In the genomic region with DNA sequence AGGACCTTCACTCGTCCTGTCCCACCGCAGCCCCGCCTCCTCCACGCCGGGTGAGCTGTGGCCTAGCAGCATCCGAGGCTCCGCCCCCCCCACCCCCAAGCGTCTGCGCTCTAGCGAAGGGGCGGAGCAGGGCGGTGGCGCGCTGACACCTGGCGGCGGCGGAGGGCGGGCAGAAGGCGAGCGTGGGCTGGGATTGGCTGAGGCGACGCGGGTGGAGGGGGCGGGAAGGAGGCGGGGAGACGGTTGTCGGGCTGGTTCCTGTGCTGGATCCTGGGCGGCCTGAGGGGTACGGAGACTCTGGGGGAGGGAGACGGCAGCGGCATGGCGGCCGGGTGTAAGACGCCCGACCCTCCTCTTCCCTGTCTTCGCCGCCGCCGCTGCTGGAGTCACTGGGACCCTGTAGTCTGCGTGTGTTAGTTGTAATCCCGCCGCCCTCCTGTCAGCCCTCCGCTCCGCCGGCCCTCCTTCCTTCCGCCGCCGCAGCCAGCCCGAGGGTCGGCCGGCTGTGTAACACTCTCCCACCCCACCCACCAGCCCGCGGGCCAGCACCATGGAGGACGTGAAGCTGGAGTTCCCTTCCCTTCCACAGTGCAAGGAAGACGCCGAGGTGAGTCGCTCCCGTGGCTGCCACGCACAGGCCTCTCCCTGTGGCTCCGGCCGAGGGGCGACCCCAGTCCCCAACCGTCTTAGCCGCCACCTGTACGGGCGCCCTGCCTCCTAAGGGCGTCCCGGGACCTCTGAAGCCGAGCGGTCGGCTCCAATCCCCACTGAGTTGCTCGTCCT, we compare ENCODE assay signal across 8 cellular contexts. TPM values are rescaled to one million over a fixed set of nuclear protein-coding genes. Genes with fewer than 3 reads are reported as not detected.
A peak's percentile ranks its signal among the peaks of the same experiment; 100 is the strongest.
DNase-seq lines count a peak whose midpoint lies in the region; ATAC-seq lines count a peak whose summit lies in the region.

A gene with protein sequence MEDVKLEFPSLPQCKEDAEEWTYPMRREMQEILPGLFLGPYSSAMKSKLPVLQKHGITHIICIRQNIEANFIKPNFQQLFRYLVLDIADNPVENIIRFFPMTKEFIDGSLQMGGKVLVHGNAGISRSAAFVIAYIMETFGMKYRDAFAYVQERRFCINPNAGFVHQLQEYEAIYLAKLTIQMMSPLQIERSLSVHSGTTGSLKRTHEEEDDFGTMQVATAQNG (plus strand): TSS at position 242 of the 783 bp plus-strand sequence. CDS start 309 bp downstream, at position 551.

- peak; percentile 92 to 94 for ATAC-seq in naive B cell (ENCODE audit: low read depth in 2 of 2)
- ATAC-seq in stimulated activated effector memory CD8-positive, alpha-beta T cell treated with anti-CD3 and anti-CD28 coated beads, Interleukin-12 subunit alpha, Interleukin-12 subunit beta, amount 100 ng/mL, for 72 hours, result peak; percentile 97

- intact Hi-C loops in activated T-helper 1 cell treated with anti-CD3 and anti-CD28 coated beads, Interleukin-12 subunit alpha, Interleukin-12 subunit beta, Interleukin-2, Interleukin-4 antibody, amounts not matched to agents 30 ng/mL and 10 ng/mL and 1 ng/mL, durations not matched to agents 14 hours and 24 hours and 36 hours (cut with micrococcal nuclease), result loop anchor here (1.0 to 10.0 kb wide), 9 partner anchors 12 to 1707 kb away; a partner anchor contains a TSS

- DNase-seq in Daoy (ENCODE audit: low read depth) (peak; percentile 100), GOT3 (lab: John Stamatoyannopoulos, UW) (peak; percentile 84), LHCN-M2 (ENCODE audit: low read depth) (peak; percentile 97), RPMI7951 (ENCODE audit: low read depth) (peak; percentile 96), fibroblast of gingiva (ENCODE audit: low read depth) (peak; percentile 98), naive B cell (peak; percentile 95)
- DNase-seq in activated T-helper 1 cell treated with anti-CD3 and anti-CD28 coated beads, Interleukin-12 subunit alpha, Interleukin-12 subunit beta, Interleukin-2, Interleukin-4 antibody, amounts not matched to agents 30 ng/mL and 10 ng/mL and 1 ng/mL, durations not matched to agents 14 hours and 24 hours and 36 hours (ENCODE audit: low spot score), result peak; percentile 96
- DNase-seq in stimulated activated effector memory CD8-positive, alpha-beta T cell treated with anti-CD3 and anti-CD28 coated beads, Interleukin-12 subunit alpha, Interleukin-12 subunit beta, amount 100 ng/mL, for 72 hours (ENCODE audit: low spot score in 2 of 2), result peak; percentile 91 to 97

- H3K9me3 Mint-ChIP-seq in activated T-helper 1 cell treated with anti-CD3 and anti-CD28 coated beads, Interleukin-12 subunit alpha, Interleukin-12 subunit beta, Interleukin-2, Interleukin-4 antibody, amounts not matched to agents 30 ng/mL and 10 ng/mL and 1 ng/mL, durations not matched to agents 14 hours and 24 hours and 36 hours, result no peaks in the 10 kb centered on the region
- H3K9me3 Mint-ChIP-seq in naive B cell, result no peaks in the 10 kb centered on the region
- H3K9me3 Mint-ChIP-seq in stimulated activated effector memory CD8-positive, alpha-beta T cell treated with anti-CD3 and anti-CD28 coated beads, Interleukin-12 subunit alpha, Interleukin-12 subunit beta, amount 100 ng/mL, for 72 hours, result no peaks in the 10 kb centered on the region

- peaks cover 37% of the 10 kb centered on the region for H3K4me1 Mint-ChIP-seq in activated T-helper 1 cell treated with anti-CD3 and anti-CD28 coated beads, Interleukin-12 subunit alpha, Interleukin-12 subunit beta, Interleukin-2, Interleukin-4 antibody, amounts not matched to agents 30 ng/mL and 10 ng/mL and 1 ng/mL, durations not matched to agents 14 hours and 24 hours and 36 hours (ENCODE audit: low read depth)
- peaks cover 22 to 66% (median 35%) of the 10 kb centered on the region in 3 donors for H3K4me1 Mint-ChIP-seq in naive B cell
- H3K4me1 Mint-ChIP-seq in stimulated activated effector memory CD8-positive, alpha-beta T cell treated with anti-CD3 and anti-CD28 coated beads, Interleukin-12 subunit alpha, Interleukin-12 subunit beta, amount 100 ng/mL, for 72 hours, result peaks cover 24% of the 10 kb centered on the region

- H3K4me3 Mint-ChIP-seq in activated T-helper 1 cell treated with anti-CD3 and anti-CD28 coated beads, Interleukin-12 subunit alpha, Interleukin-12 subunit beta, Interleukin-2, Interleukin-4 antibody, amounts not matched to agents 30 ng/mL and 10 ng/mL and 1 ng/mL, durations not matched to agents 14 hours and 24 hours and 36 hours, result peak within 1 kb of the TSS; percentile 91
- peak within 1 kb of the TSS; percentile 90 to 97 (median 94) for H3K4me3 Mint-ChIP-seq in naive B cell
- H3K4me3 Mint-ChIP-seq in stimulated activated effector memory CD8-positive, alpha-beta T cell treated with anti-CD3 and anti-CD28 coated beads, Interleukin-12 subunit alpha, Interleukin-12 subunit beta, amount 100 ng/mL, for 72 hours, result peak within 1 kb of the TSS; percentile 91

- peaks cover 37% of the 10 kb centered on the region for H3K36me3 Mint-ChIP-seq in activated T-helper 1 cell treated with anti-CD3 and anti-CD28 coated beads, Interleukin-12 subunit alpha, Interleukin-12 subunit beta, Interleukin-2, Interleukin-4 antibody, amounts not matched to agents 30 ng/mL and 10 ng/mL and 1 ng/mL, durations not matched to agents 14 hours and 24 hours and 36 hours (ENCODE audit: low read depth)
- H3K36me3 Mint-ChIP-seq in naive B cell, result peaks cover 10 to 15% of the 10 kb centered on the region in 2 donors
- peaks cover 59% of the 10 kb centered on the region for H3K36me3 Mint-ChIP-seq in stimulated activated effector memory CD8-positive, alpha-beta T cell treated with anti-CD3 and anti-CD28 coated beads, Interleukin-12 subunit alpha, Interleukin-12 subunit beta, amount 100 ng/mL, for 72 hours

- no peaks in the 10 kb centered on the region for H3K27me3 Mint-ChIP-seq in activated T-helper 1 cell treated with anti-CD3 and anti-CD28 coated beads, Interleukin-12 subunit alpha, Interleukin-12 subunit beta, Interleukin-2, Interleukin-4 antibody, amounts not matched to agents 30 ng/mL and 10 ng/mL and 1 ng/mL, durations not matched to agents 14 hours and 24 hours and 36 hours (ENCODE audit: insufficient read depth)
- H3K27me3 Mint-ChIP-seq in naive B cell, result no peaks in the 10 kb centered on the region

- peak within 1 kb of the TSS; percentile 76 for H3K27ac Mint-ChIP-seq in activated T-helper 1 cell treated with anti-CD3 and anti-CD28 coated beads, Interleukin-12 subunit alpha, Interleukin-12 subunit beta, Interleukin-2, Interleukin-4 antibody, amounts not matched to agents 30 ng/mL and 10 ng/mL and 1 ng/mL, durations not matched to agents 14 hours and 24 hours and 36 hours
- peak within 1 kb of the TSS; percentile 88 to 96 (median 92) for H3K27ac Mint-ChIP-seq in naive B cell
- H3K27ac Mint-ChIP-seq in stimulated activated effector memory CD8-positive, alpha-beta T cell treated with anti-CD3 and anti-CD28 coated beads, Interleukin-12 subunit alpha, Interleukin-12 subunit beta, amount 100 ng/mL, for 72 hours, result peak within 1 kb of the TSS; percentile 93

RNA-seq across cellular contexts. Expression of the gene that starts here (rescaled TPM):
- 15.5 and 18.6 TPM in 2 replicates for total RNA-seq in Daoy (2014; rRNA removed; shearing (Covaris generic))
- total RNA-seq in LHCN-M2 (2014; rRNA removed), result 20.2 and 20.5 TPM in 2 replicates
- polyA plus RNA-seq in LHCN-M2 (2012), result 3.7 TPM
- 13.4 and 15.9 TPM in 2 replicates for total RNA-seq in RPMI7951 (2014; rRNA removed; shearing (Covaris generic))
- total RNA-seq in activated T-helper 1 cell treated with anti-CD3 and anti-CD28 coated beads, Interleukin-12 subunit alpha, Interleukin-12 subunit beta, Interleukin-2, Interleukin-4 antibody, amounts not matched to agents 30 ng/mL and 10 ng/mL and 1 ng/mL, durations not matched to agents 14 hours and 24 hours and 36 hours, result 18.7 and 21.3 TPM in 2 replicates
- 10 to 100 TPM; 14.9 to 20.4 (median 17.1) TPM for polyA plus RNA-seq in naive B cell (ENCODE audit: low read depth in 6 of 6)

Comparison
In these comparisons a context has a peak if more than half of its experiments do, and no peak if none do; other contexts are left out.
1. Peak in every context shown above with its lines: DNase-seq and ATAC-seq.